1 cellular context compared by ENCODE assay signal in the genomic region with DNA sequence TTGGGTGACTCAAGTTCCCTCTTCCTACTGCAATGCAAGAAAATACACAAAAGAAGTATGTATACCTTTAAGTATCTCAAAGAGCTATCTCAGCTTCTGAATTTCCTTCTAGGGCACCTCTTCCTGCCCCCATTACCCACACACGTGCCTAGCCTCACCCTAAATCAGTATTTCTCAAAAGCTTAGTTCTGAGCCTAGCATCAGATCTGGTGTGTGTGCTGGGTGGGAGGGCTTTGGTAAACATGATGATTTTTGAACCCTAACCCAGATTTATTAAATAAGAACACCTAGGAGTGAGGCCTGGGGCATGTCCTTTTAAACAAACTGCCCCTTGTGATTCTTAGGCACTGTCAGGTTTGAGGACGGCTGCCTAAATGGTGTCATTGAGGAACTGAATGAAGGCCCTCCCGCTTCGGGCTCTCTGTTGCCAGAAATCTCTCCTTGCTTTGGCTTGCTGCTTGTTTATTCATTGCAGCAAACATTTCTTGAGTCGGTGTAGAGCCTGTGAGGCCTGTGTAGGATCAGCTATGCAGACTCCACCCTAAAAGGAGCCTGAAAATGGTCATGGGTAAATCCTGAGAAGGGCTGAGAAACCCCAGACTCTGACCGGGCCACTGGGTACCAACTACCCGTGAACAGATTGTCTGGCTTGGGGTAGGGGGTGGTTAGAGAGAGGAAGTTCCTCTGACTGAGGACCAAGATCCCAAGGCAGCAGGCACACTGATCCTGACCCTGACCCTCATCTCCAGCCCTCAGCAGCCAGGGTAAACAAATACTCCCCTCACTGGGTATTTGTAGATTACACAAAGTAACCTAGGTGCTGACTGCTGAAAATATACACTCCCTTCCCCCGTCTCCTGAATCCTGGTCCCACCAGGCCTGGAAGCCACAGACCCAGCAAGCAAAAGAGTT.
TF ChIP-seq lines count a peak whose summit lies in the region.

No MANE protein-coding gene starts in this region.

TF ChIP-seq in HepG2, 621 proteins besides CTCF, POLR2A, EP300 and RAD21 (continued from another document and continues in another):
- TF ChIP-seq, protein P1, sequence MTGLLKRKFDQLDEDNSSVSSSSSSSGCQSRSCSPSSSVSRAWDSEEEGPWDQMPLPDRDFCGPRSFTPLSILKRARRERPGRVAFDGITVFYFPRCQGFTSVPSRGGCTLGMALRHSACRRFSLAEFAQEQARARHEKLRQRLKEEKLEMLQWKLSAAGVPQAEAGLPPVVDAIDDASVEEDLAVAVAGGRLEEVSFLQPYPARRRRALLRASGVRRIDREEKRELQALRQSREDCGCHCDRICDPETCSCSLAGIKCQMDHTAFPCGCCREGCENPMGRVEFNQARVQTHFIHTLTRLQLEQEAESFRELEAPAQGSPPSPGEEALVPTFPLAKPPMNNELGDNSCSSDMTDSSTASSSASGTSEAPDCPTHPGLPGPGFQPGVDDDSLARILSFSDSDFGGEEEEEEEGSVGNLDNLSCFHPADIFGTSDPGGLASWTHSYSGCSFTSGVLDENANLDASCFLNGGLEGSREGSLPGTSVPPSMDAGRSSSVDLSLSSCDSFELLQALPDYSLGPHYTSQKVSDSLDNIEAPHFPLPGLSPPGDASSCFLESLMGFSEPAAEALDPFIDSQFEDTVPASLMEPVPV (CRISPR knock-in tag; IDR thresholded peaks at IDR 0.05) = no peak
- TF ChIP-seq ZFY (CRISPR knock-in tag; IDR thresholded peaks at IDR 0.05) (0 out of 2 replicates have a peak, but pooled peaks have one; percentile 17), DBP (CRISPR knock-in tag; IDR thresholded peaks at IDR 0.05; ENCODE audit: not compliant biosample characterization) (no peak), ZNF616 (CRISPR knock-in tag; IDR thresholded peaks at IDR 0.05; ENCODE audit: low read depth) (no peak), ASH2L (IDR thresholded peaks at IDR 0.05; ENCODE audit: insufficient read length, low read depth, low read length) (no peak), ZKSCAN5 (CRISPR knock-in tag; IDR thresholded peaks at IDR 0.05) (no peak), EZH2 (conservative IDR thresholded peaks at IDR 0.05; ENCODE audit: low read depth, low read length) (no peak), ZFP36 (IDR thresholded peaks at IDR 0.05; ENCODE audit: borderline replicate concordance, low read depth, low read length, partially characterized antibody) (no peak), ZNF7 (CRISPR knock-in tag; IDR thresholded peaks at IDR 0.05) (no peak), ZNF260 (CRISPR knock-in tag; IDR thresholded peaks at IDR 0.05; ENCODE audit: borderline replicate concordance, low read depth) (no peak), ZNF224 (CRISPR knock-in tag; IDR thresholded peaks at IDR 0.05) (no peak), ATF5 (CRISPR knock-in tag; IDR thresholded peaks at IDR 0.05; ENCODE audit: low read depth) (no peak), MED13 (CRISPR knock-in tag; IDR thresholded peaks at IDR 0.05) (no peak), ZFP62 (CRISPR knock-in tag; IDR thresholded peaks at IDR 0.05) (no peak), ZSCAN9 (CRISPR knock-in tag; IDR thresholded peaks at IDR 0.05; ENCODE audit: borderline replicate concordance) (no peak), ZEB1 (IDR thresholded peaks at IDR 0.05; ENCODE audit: insufficient replicate concordance, low read depth) (peak; percentile 27), PAWR (CRISPR knock-in tag; IDR thresholded peaks at IDR 0.05; ENCODE audit: borderline replicate concordance) (no peak), ZNF792 (CRISPR knock-in tag; IDR thresholded peaks at IDR 0.05) (no peak), ZNF33A (CRISPR knock-in tag; IDR thresholded peaks at IDR 0.05; ENCODE audit: borderline replicate concordance) (no peak), TFDP1 (CRISPR knock-in tag; IDR thresholded peaks at IDR 0.05; ENCODE audit: borderline replicate concordance) (no peak), ZNF234 (CRISPR knock-in tag; conservative IDR thresholded peaks at IDR 0.05) (no peak), NR2F6 (IDR thresholded peaks at IDR 0.05) (peak; percentile 83), NR2F6 (CRISPR knock-in tag; IDR thresholded peaks at IDR 0.05) (peak; percentile 92), TCF7 (IDR thresholded peaks at IDR 0.05; ENCODE audit: low read depth) (no peak), MEIS2 (CRISPR knock-in tag; IDR thresholded peaks at IDR 0.05) (no peak), MAFG (CRISPR knock-in tag; IDR thresholded peaks at IDR 0.05) (no peak), ZNF460 (CRISPR knock-in tag; IDR thresholded peaks at IDR 0.05; ENCODE audit: borderline replicate concordance) (no peak), JARID2 (CRISPR knock-in tag; IDR thresholded peaks at IDR 0.05; ENCODE audit: insufficient replicate concordance) (no peak), MED1 (CRISPR knock-in tag; IDR thresholded peaks at IDR 0.05) (peak; percentile 72), PITX1 (CRISPR knock-in tag; IDR thresholded peaks at IDR 0.05) (peak; percentile 83), TBX2 (CRISPR knock-in tag; IDR thresholded peaks at IDR 0.05; ENCODE audit: borderline replicate concordance) (0 out of 2 replicates have a peak, but pooled peaks have one; percentile 14), GATAD2A (CRISPR knock-in tag; IDR thresholded peaks at IDR 0.05) (peak; percentile 86), ZNF850 (CRISPR knock-in tag; conservative IDR thresholded peaks at IDR 0.05) (no peak), ZFP36L1 (CRISPR knock-in tag; IDR thresholded peaks at IDR 0.05) (no peak), SNRNP70 (IDR thresholded peaks at IDR 0.05; ENCODE audit: low read depth, low read length) (no peak), SRF (IDR thresholded peaks at IDR 0.05; ENCODE audit: low read depth, low read length) (no peak), IRF2 (CRISPR knock-in tag; IDR thresholded peaks at IDR 0.05) (no peak), PHF21A (CRISPR knock-in tag; IDR thresholded peaks at IDR 0.05) (peak; percentile 75), NAIF1 (CRISPR knock-in tag; IDR thresholded peaks at IDR 0.05; ENCODE audit: borderline replicate concordance) (no peak), ZNF724P (CRISPR knock-in tag; IDR thresholded peaks at IDR 0.05; ENCODE audit: borderline replicate concordance) (no peak), EEA1 (CRISPR knock-in tag; IDR thresholded peaks at IDR 0.05; ENCODE audit: borderline replicate concordance) (no peak), ZBTB14 (CRISPR knock-in tag; IDR thresholded peaks at IDR 0.05) (no peak)
- TF ChIP-seq, protein P2, sequence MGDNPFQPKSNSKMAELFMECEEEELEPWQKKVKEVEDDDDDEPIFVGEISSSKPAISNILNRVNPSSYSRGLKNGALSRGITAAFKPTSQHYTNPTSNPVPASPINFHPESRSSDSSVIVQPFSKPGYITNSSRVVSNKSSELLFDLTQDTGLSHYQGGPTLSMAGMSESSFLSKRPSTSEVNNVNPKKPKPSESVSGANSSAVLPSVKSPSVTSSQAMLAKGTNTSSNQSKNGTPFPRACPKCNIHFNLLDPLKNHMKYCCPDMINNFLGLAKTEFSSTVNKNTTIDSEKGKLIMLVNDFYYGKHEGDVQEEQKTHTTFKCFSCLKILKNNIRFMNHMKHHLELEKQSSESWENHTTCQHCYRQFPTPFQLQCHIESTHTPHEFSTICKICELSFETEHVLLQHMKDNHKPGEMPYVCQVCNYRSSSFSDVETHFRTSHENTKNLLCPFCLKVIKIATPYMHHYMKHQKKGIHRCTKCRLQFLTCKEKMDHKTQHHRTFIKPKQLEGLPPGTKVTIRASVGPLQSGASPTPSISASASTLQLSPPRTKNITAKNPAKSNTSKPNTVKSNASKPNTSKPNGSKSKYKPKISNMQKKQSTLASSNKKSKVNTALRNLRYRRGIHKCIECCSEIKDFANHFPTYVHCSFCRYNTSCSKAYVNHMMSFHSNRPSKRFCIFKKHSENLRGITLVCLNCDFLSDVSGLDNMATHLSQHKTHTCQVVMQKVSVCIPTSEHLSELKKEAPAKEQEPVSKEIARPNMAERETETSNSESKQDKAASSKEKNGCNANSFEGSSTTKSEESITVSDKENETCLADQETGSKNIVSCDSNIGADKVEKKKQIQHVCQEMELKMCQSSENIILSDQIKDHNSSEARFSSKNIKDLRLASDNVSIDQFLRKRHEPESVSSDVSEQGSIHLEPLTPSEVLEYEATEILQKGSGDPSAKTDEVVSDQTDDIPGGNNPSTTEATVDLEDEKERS (CRISPR knock-in tag; IDR thresholded peaks at IDR 0.05) = no peak
- TF ChIP-seq, protein P3, sequence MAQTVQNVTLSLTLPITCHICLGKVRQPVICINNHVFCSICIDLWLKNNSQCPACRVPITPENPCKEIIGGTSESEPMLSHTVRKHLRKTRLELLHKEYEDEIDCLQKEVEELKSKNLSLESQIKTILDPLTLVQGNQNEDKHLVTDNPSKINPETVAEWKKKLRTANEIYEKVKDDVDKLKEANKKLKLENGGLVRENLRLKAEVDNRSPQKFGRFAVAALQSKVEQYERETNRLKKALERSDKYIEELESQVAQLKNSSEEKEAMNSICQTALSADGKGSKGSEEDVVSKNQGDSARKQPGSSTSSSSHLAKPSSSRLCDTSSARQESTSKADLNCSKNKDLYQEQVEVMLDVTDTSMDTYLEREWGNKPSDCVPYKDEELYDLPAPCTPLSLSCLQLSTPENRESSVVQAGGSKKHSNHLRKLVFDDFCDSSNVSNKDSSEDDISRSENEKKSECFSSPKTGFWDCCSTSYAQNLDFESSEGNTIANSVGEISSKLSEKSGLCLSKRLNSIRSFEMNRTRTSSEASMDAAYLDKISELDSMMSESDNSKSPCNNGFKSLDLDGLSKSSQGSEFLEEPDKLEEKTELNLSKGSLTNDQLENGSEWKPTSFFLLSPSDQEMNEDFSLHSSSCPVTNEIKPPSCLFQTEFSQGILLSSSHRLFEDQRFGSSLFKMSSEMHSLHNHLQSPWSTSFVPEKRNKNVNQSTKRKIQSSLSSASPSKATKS (CRISPR knock-in tag; IDR thresholded peaks at IDR 0.05) = no peak
- TF ChIP-seq, protein P4, sequence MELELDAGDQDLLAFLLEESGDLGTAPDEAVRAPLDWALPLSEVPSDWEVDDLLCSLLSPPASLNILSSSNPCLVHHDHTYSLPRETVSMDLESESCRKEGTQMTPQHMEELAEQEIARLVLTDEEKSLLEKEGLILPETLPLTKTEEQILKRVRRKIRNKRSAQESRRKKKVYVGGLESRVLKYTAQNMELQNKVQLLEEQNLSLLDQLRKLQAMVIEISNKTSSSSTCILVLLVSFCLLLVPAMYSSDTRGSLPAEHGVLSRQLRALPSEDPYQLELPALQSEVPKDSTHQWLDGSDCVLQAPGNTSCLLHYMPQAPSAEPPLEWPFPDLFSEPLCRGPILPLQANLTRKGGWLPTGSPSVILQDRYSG (CRISPR knock-in tag; IDR thresholded peaks at IDR 0.05) = no peak
- TF ChIP-seq, protein P5, sequence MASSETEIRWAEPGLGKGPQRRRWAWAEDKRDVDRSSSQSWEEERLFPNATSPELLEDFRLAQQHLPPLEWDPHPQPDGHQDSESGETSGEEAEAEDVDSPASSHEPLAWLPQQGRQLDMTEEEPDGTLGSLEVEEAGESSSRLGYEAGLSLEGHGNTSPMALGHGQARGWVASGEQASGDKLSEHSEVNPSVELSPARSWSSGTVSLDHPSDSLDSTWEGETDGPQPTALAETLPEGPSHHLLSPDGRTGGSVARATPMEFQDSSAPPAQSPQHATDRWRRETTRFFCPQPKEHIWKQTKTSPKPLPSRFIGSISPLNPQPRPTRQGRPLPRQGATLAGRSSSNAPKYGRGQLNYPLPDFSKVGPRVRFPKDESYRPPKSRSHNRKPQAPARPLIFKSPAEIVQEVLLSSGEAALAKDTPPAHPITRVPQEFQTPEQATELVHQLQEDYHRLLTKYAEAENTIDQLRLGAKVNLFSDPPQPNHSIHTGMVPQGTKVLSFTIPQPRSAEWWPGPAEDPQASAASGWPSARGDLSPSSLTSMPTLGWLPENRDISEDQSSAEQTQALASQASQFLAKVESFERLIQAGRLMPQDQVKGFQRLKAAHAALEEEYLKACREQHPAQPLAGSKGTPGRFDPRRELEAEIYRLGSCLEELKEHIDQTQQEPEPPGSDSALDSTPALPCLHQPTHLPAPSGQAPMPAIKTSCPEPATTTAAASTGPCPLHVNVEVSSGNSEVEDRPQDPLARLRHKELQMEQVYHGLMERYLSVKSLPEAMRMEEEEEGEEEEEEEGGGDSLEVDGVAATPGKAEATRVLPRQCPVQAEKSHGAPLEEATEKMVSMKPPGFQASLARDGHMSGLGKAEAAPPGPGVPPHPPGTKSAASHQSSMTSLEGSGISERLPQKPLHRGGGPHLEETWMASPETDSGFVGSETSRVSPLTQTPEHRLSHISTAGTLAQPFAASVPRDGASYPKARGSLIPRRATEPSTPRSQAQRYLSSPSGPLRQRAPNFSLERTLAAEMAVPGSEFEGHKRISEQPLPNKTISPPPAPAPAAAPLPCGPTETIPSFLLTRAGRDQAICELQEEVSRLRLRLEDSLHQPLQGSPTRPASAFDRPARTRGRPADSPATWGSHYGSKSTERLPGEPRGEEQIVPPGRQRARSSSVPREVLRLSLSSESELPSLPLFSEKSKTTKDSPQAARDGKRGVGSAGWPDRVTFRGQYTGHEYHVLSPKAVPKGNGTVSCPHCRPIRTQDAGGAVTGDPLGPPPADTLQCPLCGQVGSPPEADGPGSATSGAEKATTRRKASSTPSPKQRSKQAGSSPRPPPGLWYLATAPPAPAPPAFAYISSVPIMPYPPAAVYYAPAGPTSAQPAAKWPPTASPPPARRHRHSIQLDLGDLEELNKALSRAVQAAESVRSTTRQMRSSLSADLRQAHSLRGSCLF (CRISPR knock-in tag; IDR thresholded peaks at IDR 0.05; ENCODE audit: borderline replicate concordance) = no peak
